ENCODE assay signal across 17 cellular contexts in the genomic region with DNA sequence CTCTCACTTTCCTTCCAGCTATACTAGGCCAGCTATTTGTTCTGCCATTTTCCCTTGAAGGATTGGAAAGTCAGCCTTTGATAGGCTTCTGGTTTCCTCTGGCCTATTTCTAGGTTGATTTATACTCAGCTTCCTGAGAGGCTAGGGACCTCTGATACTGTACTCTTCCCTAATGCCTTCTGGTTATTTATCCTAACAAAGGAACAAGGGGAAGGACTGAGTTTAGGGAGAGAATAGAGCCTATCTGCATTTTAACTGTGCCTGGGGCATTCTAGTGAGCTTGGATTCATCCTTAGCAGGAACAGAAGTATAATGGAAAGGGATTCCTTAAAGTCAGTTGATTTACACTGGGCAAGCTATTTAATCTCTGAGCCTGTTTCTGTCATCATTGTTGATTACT. TPM values are rescaled to one million over a fixed set of nuclear protein-coding genes. Genes with fewer than 3 reads are reported as not detected.
DNase-seq lines count a peak whose midpoint lies in the region; ATAC-seq and TF ChIP-seq lines count a peak whose summit lies in the region.
"Had no signal": no experiment of that assay in that cellular context is flagged by ENCODE, and none has a peak within 500 bp of the region (broad histone marks: within the 10 kb centered on the region; RNA-seq: fewer than 3 reads in every experiment).

No MANE protein-coding gene starts in this region.

- TF ChIP-seq CTCF in HEK293 (tag by site-specific recombination; IDR thresholded peaks at IDR 0.05): no peak

- no peak for ATAC-seq in effector memory CD8-positive, alpha-beta T cell (replicated peaks)
- no peak for ATAC-seq in naive thymus-derived CD8-positive, alpha-beta T cell
- ATAC-seq in HG03571 (IDR thresholded peaks at IDR 0.05; ENCODE audit: unreplicated experiment) (no peak), HG02571 (IDR thresholded peaks at IDR 0.05; ENCODE audit: unreplicated experiment) (no peak)
- ATAC-seq: K562, right cardiac atrium had no signal

- H3K36me3 Mint-ChIP-seq in effector memory CD8-positive, alpha-beta T cell (ENCODE audit: insufficient read depth): peaks cover 56% of the 10 kb centered on the region
- H3K36me3 Mint-ChIP-seq in naive thymus-derived CD8-positive, alpha-beta T cell: peaks cover 0 to 51% (median 4%) of the 10 kb centered on the region in 3 donors

- H3K27me3 ChIP-seq in BLaER1 treated with 17β-estradiol and CSF1 and Interleukin-3, amounts not matched to agents 10 nM and 100 nM: no peaks in the 10 kb centered on the region

- DNase-seq in effector memory CD8-positive, alpha-beta T cell: no peak
- no peak for DNase-seq in naive thymus-derived CD8-positive, alpha-beta T cell
- DNase-seq in NCI-H345 (lab: John Stamatoyannopoulos, UW): no peak
- DNase-seq in GM19238 (ENCODE audit: insufficient read length, low spot score): no peak
- DNase-seq: activated CD4-positive, alpha-beta T cell treated with anti-CD3 and anti-CD28 coated beads for 4 hours; Caco-2; NCI-H524 treated with DMSO at 0.1 percent for 48 hours; right cardiac atrium; stimulated activated CD4-positive, alpha-beta T cell treated with anti-CD3 and anti-CD28 coated beads, Interleukin-4, amount 100 ng/mL, for 4 hours; stimulated activated naive CD4-positive, alpha-beta T cell treated with Interleukin-2 at 50 U/mL for 16 hours had no signal

- CTCF ChIA-PET in HEK293 (lab: Yijun Ruan, JAX): interaction anchor here (0.7 to 1.1 kb wide), 5 partner anchors 17 to 394 kb away, joined by 3 to 4 read pairs (median 3); no protein-coding TSS in a partner anchor

- H3K9me3 ChIP-seq in BLaER1 treated with 17β-estradiol and CSF1 and Interleukin-3, amounts not matched to agents 10 nM and 100 nM (replicated peaks in 1 of 11): no peaks in the 10 kb centered on the region
- H3K9me3 ChIP-seq in HEK293 (ENCODE audit: control insufficient read depth, insufficient read depth, low read depth, low read length): no peaks in the 10 kb centered on the region
- H3K9me3 ChIP-seq: Caco-2 had no signal

- no peaks in the 10 kb centered on the region for H3K27me3 Mint-ChIP-seq in effector memory CD8-positive, alpha-beta T cell
- no peaks in the 10 kb centered on the region for H3K27me3 Mint-ChIP-seq in naive thymus-derived CD8-positive, alpha-beta T cell

- peak overlapping the region in 5 of 11 experiments; percentile 8 to 64 (median 32); a peak in 2 of 22 replicates for H3K9ac ChIP-seq in BLaER1 treated with 17β-estradiol and CSF1 and Interleukin-3, amounts not matched to agents 10 nM and 100 nM

- peaks cover 3 to 67% (median 38%) of the 10 kb centered on the region in 11 experiments; a peak in 15 of 22 replicates for H4K20me1 ChIP-seq in BLaER1 treated with 17β-estradiol and CSF1 and Interleukin-3, amounts not matched to agents 10 nM and 100 nM

- POLR2A ChIA-PET in HEK293 (lab: Yijun Ruan, JAX): interaction anchor here (1.9 to 3.2 kb wide), 2 partner anchors 12 to 48 kb away, joined by 10 to 32 read pairs; a partner anchor contains a TSS
- POLR2A ChIA-PET in naive thymus-derived CD8-positive, alpha-beta T cell (lab: Charles Lee): interaction anchor here (0.6 to 3.2 kb wide), 4 partner anchors 10 to 741 kb away, joined by 4 to 11 read pairs (median 6); a partner anchor contains a TSS

- peak overlapping the region; percentile 9 to 78 for H3K27ac Mint-ChIP-seq in effector memory CD8-positive, alpha-beta T cell
- peak overlapping the region; percentile 33 to 88 (median 70) for H3K27ac Mint-ChIP-seq in naive thymus-derived CD8-positive, alpha-beta T cell
- H3K27ac Mint-ChIP-seq: activated T-helper 1 cell treated with anti-CD3 and anti-CD28 coated beads, Interleukin-12 subunit alpha, Interleukin-12 subunit beta, Interleukin-2, Interleukin-4 antibody, amounts not matched to agents 30 ng/mL and 10 ng/mL and 1 ng/mL, durations not matched to agents 14 hours and 24 hours and 36 hours had no signal

- H3K36me3 ChIP-seq in BLaER1 treated with 17β-estradiol and CSF1 and Interleukin-3, amounts not matched to agents 10 nM and 100 nM: peaks cover 18 to 86% (median 66%) of the 10 kb centered on the region in 11 experiments
- H3K36me3 ChIP-seq in HEK293 (ENCODE audit: control insufficient read depth in 2 of 2, insufficient read depth in 1 of 2, low read length in 2 of 2): peaks cover 21 to 52% of the 10 kb centered on the region in 2 experiments; a peak in 2 of 3 replicates

- peak overlapping the region in 9 of 11 experiments; percentile 1 to 97 (median 40); a peak in 12 of 22 replicates for H3K27ac ChIP-seq in BLaER1 treated with 17β-estradiol and CSF1 and Interleukin-3, amounts not matched to agents 10 nM and 100 nM
- H3K27ac ChIP-seq in HEK293 (ENCODE audit: extremely low read depth, low read depth, low read length): peak overlapping the region; percentile 2; the same call in 1 of the 2 replicates

- no peak overlapping the region for H3K4me3 ChIP-seq in BLaER1 treated with 17β-estradiol and CSF1 and Interleukin-3, amounts not matched to agents 10 nM and 100 nM
- H3K4me3 ChIP-seq in HEK293 (ENCODE audit: low read depth, low read length): no peak overlapping the region
- H3K4me3 ChIP-seq: K562 had no signal

- peaks cover 71 to 91% (median 85%) of the 10 kb centered on the region in 10 experiments for H3K4me1 ChIP-seq in BLaER1 treated with 17β-estradiol and CSF1 and Interleukin-3, amounts not matched to agents 10 nM and 100 nM
- H3K4me1 ChIP-seq in HEK293 (ENCODE audit: control insufficient read depth, insufficient read depth, low read length): peaks cover 13% of the 10 kb centered on the region
- H3K4me1 ChIP-seq: Caco-2 had no signal

- no peaks in the 10 kb centered on the region for H3K9me3 Mint-ChIP-seq in effector memory CD8-positive, alpha-beta T cell
- H3K9me3 Mint-ChIP-seq in naive thymus-derived CD8-positive, alpha-beta T cell: no peaks in the 10 kb centered on the region
- H3K9me3 Mint-ChIP-seq: activated T-helper 1 cell treated with anti-CD3 and anti-CD28 coated beads, Interleukin-12 subunit alpha, Interleukin-12 subunit beta, Interleukin-2, Interleukin-4 antibody, amounts not matched to agents 30 ng/mL and 10 ng/mL and 1 ng/mL, durations not matched to agents 14 hours and 24 hours and 36 hours; T-helper 1 cell treated with Interleukin-12 subunit alpha and Interleukin-12 subunit beta and Interleukin-4 antibody, amounts not matched to agents 30 μg/mL and 1 μg/mL, for 36 hours had no signal

- no peak overlapping the region for H3K4me3 Mint-ChIP-seq in effector memory CD8-positive, alpha-beta T cell
- H3K4me3 Mint-ChIP-seq in naive thymus-derived CD8-positive, alpha-beta T cell: no peak overlapping the region
- H3K4me3 Mint-ChIP-seq: activated T-helper 1 cell treated with anti-CD3 and anti-CD28 coated beads, Interleukin-12 subunit alpha, Interleukin-12 subunit beta, Interleukin-2, Interleukin-4 antibody, amounts not matched to agents 30 ng/mL and 10 ng/mL and 1 ng/mL, durations not matched to agents 14 hours and 24 hours and 36 hours; T-helper 1 cell treated with Interleukin-12 subunit alpha and Interleukin-12 subunit beta and Interleukin-4 antibody, amounts not matched to agents 30 μg/mL and 1 μg/mL, for 36 hours had no signal

- H3K4me2 ChIP-seq in BLaER1 treated with 17β-estradiol and CSF1 and Interleukin-3, amounts not matched to agents 10 nM and 100 nM: peak overlapping the region in 10 of 11 experiments; percentile 10 to 88 (median 78); a peak in 17 of 22 replicates

- no peaks in the 10 kb centered on the region for H3K4me1 Mint-ChIP-seq in effector memory CD8-positive, alpha-beta T cell (ENCODE audit: low read depth in 2 of 2)
- peaks cover 2 to 13% (median 2%) of the 10 kb centered on the region in 4 donors for H3K4me1 Mint-ChIP-seq in naive thymus-derived CD8-positive, alpha-beta T cell

TF ChIP-seq in HEK293, 187 proteins besides CTCF, POLR2A, EP300 and RAD21:
- TF ChIP-seq ZNF600 (tag by site-specific recombination; IDR thresholded peaks at IDR 0.05): peak; percentile 28; the same call in 1 of the 2 replicates
- TF ChIP-seq ZNF2 (tag by site-specific recombination; IDR thresholded peaks at IDR 0.05): no peak
- TF ChIP-seq, protein P1, sequence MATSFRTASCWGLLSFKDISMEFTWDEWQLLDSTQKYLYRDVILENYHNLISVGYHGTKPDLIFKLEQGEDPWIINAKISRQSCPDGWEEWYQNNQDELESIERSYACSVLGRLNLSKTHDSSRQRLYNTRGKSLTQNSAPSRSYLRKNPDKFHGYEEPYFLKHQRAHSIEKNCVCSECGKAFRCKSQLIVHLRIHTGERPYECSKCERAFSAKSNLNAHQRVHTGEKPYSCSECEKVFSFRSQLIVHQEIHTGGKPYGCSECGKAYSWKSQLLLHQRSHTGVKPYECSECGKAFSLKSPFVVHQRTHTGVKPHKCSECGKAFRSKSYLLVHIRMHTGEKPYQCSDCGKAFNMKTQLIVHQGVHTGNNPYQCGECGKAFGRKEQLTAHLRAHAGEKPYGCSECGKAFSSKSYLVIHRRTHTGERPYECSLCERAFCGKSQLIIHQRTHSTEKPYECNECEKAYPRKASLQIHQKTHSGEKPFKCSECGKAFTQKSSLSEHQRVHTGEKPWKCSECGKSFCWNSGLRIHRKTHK (tag by site-specific recombination; IDR thresholded peaks at IDR 0.05): no peak
- TF ChIP-seq PRDM1 (tag by site-specific recombination; IDR thresholded peaks at IDR 0.05): peak; percentile 49
TF ChIP-seq in HEK293: peak in this region for 2.

RNA-seq across cellular contexts. Expression of a gene that starts 11.8 kb away (rescaled TPM):
- 10 to 100 TPM; 25.1 to 26.1 TPM for total RNA-seq in naive thymus-derived CD8-positive, alpha-beta T cell
- polyA plus RNA-seq in naive thymus-derived CD8-positive, alpha-beta T cell: 1 to 10 TPM; 2.4 to 4.8 (median 4.5) TPM

RNA-seq across cellular contexts. Expression of a gene that starts 46.9 kb away (rescaled TPM):
- 10 to 100 TPM; 59.5 to 66.4 TPM for total RNA-seq in naive thymus-derived CD8-positive, alpha-beta T cell
- polyA plus RNA-seq in naive thymus-derived CD8-positive, alpha-beta T cell: 10 to 100 TPM; 26.5 to 31.9 (median 28.3) TPM

RNA-seq across cellular contexts. Expression of a gene that starts 47.2 kb away (rescaled TPM):
- total RNA-seq in naive thymus-derived CD8-positive, alpha-beta T cell: 100 to 1,000 TPM; 121 to 130 TPM
- 100 to 1,000 TPM in 1 of 3 donors, 10 to 100 TPM in 2; 92.1 to 115 (median 99.2) TPM for polyA plus RNA-seq in naive thymus-derived CD8-positive, alpha-beta T cell
